Comparison of ENCODE assay signal across 23 cellular contexts in the genomic region with DNA sequence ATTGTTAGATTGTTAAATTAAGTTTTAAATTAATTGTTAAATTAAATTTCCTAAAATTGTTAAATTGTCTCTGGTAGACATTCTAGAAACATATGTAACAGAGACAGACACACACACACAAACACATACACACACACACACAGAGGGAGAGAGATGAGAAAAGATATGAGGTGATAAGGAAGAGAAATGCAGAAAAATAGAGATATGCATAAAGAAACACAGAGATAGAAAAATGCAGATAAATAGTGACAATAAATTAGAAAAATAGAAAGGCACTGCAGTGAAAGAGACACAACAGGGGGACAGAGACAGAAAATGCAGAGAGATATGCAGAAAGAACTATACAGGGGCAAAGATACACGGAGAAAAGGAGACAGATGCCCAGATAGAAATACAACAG.
"Had no signal": no experiment of that assay in that cellular context is flagged by ENCODE, and none has a peak within 500 bp of the region (broad histone marks: within the 10 kb centered on the region; RNA-seq: fewer than 3 reads in every experiment).

No MANE protein-coding gene starts in this region.

- H3K36me3 Mint-ChIP-seq: neural progenitor cell; stimulated activated effector memory CD8-positive, alpha-beta T cell treated with anti-CD3 and anti-CD28 coated beads, Interleukin-12 subunit alpha, Interleukin-12 subunit beta, amount 100 ng/mL, for 72 hours; stimulated activated naive B cell treated with anti-CD40 and anti-IgM and Interleukin-4, amounts not matched to agents 10 μg/mL and 1 μg/mL and 100 μg/mL, for 72 hours had no signal

- ATAC-seq: psoas muscle; right cardiac atrium; right lobe of liver; stimulated activated effector memory CD8-positive, alpha-beta T cell treated with anti-CD3 and anti-CD28 coated beads, Interleukin-12 subunit alpha, Interleukin-12 subunit beta, amount 100 ng/mL, for 72 hours; stimulated activated naive B cell treated with anti-CD40 and anti-IgM and Interleukin-4, amounts not matched to agents 10 μg/mL and 1 μg/mL and 100 μg/mL, for 72 hours had no signal

- H3K4me3 Mint-ChIP-seq: nephron; neural progenitor cell; stimulated activated effector memory CD8-positive, alpha-beta T cell treated with anti-CD3 and anti-CD28 coated beads, Interleukin-12 subunit alpha, Interleukin-12 subunit beta, amount 100 ng/mL, for 72 hours; stimulated activated naive B cell treated with anti-CD40 and anti-IgM and Interleukin-4, amounts not matched to agents 10 μg/mL and 1 μg/mL and 100 μg/mL, for 72 hours; stimulated activated naive CD8-positive, alpha-beta T cell treated with anti-CD3 and anti-CD28 coated beads, Interleukin-15, Interleukin-2, amounts not matched to agents 100 ng/mL and 50 ng/mL, for 24 hours had no signal

- H3K9me3 Mint-ChIP-seq: nephron; neural progenitor cell; stimulated activated effector memory CD8-positive, alpha-beta T cell treated with anti-CD3 and anti-CD28 coated beads, Interleukin-12 subunit alpha, Interleukin-12 subunit beta, amount 100 ng/mL, for 72 hours; stimulated activated naive CD8-positive, alpha-beta T cell treated with anti-CD3 and anti-CD28 coated beads, Interleukin-15, Interleukin-2, amounts not matched to agents 100 ng/mL and 50 ng/mL, for 24 hours had no signal

- H3K27ac Mint-ChIP-seq: nephron; neural progenitor cell; progenitor cell of endocrine pancreas; stimulated activated effector memory CD8-positive, alpha-beta T cell treated with anti-CD3 and anti-CD28 coated beads, Interleukin-12 subunit alpha, Interleukin-12 subunit beta, amount 100 ng/mL, for 72 hours; stimulated activated naive CD8-positive, alpha-beta T cell treated with anti-CD3 and anti-CD28 coated beads, Interleukin-15, Interleukin-2, amounts not matched to agents 100 ng/mL and 50 ng/mL, for 24 hours had no signal

- DNase-seq: occipital lobe; ovary; posterior cingulate gyrus; psoas muscle; right cardiac atrium; right lobe of liver; sigmoid colon; small intestine; stimulated activated CD4-positive, alpha-beta T cell treated with anti-CD3 and anti-CD28 coated beads, Interleukin-15, amount 100 ng/mL, for 24 hours; stimulated activated CD4-positive, alpha-beta T cell treated with anti-CD3 and anti-CD28 coated beads, Interleukin-2, amount 100 ng/mL, for 24 hours; stimulated activated CD4-positive, alpha-beta T cell treated with anti-CD3 and anti-CD28 coated beads, Interleukin-2, amount 100 ng/mL, for 48 hours; stimulated activated CD4-positive, alpha-beta T cell treated with anti-CD3 and anti-CD28 coated beads, Interleukin-4, amount 100 ng/mL, for 24 hours; stimulated activated naive B cell treated with anti-CD40 and anti-IgM and Interleukin-4, amounts not matched to agents 10 μg/mL and 1 μg/mL and 100 μg/mL, for 72 hours; stimulated activated naive CD4-positive, alpha-beta T cell treated with Interleukin-2 at 50 U/mL for 16 hours; stomach; thyroid gland; trophoblast cell; upper lobe of left lung had no signal

- H3K4me1 Mint-ChIP-seq: neural progenitor cell; stimulated activated effector memory CD8-positive, alpha-beta T cell treated with anti-CD3 and anti-CD28 coated beads, Interleukin-12 subunit alpha, Interleukin-12 subunit beta, amount 100 ng/mL, for 72 hours had no signal
